In genomic region chr2:190379249-190379964, GRCh38 we compare ENCODE assay signal across 1 cellular context.
TF ChIP-seq lines count a peak whose summit lies in the region.

No MANE protein-coding gene starts in this region.

TF ChIP-seq in GM23338, 12 proteins besides CTCF, POLR2A, EP300 and RAD21 (continued from another document):
- TF ChIP-seq, protein P1, sequence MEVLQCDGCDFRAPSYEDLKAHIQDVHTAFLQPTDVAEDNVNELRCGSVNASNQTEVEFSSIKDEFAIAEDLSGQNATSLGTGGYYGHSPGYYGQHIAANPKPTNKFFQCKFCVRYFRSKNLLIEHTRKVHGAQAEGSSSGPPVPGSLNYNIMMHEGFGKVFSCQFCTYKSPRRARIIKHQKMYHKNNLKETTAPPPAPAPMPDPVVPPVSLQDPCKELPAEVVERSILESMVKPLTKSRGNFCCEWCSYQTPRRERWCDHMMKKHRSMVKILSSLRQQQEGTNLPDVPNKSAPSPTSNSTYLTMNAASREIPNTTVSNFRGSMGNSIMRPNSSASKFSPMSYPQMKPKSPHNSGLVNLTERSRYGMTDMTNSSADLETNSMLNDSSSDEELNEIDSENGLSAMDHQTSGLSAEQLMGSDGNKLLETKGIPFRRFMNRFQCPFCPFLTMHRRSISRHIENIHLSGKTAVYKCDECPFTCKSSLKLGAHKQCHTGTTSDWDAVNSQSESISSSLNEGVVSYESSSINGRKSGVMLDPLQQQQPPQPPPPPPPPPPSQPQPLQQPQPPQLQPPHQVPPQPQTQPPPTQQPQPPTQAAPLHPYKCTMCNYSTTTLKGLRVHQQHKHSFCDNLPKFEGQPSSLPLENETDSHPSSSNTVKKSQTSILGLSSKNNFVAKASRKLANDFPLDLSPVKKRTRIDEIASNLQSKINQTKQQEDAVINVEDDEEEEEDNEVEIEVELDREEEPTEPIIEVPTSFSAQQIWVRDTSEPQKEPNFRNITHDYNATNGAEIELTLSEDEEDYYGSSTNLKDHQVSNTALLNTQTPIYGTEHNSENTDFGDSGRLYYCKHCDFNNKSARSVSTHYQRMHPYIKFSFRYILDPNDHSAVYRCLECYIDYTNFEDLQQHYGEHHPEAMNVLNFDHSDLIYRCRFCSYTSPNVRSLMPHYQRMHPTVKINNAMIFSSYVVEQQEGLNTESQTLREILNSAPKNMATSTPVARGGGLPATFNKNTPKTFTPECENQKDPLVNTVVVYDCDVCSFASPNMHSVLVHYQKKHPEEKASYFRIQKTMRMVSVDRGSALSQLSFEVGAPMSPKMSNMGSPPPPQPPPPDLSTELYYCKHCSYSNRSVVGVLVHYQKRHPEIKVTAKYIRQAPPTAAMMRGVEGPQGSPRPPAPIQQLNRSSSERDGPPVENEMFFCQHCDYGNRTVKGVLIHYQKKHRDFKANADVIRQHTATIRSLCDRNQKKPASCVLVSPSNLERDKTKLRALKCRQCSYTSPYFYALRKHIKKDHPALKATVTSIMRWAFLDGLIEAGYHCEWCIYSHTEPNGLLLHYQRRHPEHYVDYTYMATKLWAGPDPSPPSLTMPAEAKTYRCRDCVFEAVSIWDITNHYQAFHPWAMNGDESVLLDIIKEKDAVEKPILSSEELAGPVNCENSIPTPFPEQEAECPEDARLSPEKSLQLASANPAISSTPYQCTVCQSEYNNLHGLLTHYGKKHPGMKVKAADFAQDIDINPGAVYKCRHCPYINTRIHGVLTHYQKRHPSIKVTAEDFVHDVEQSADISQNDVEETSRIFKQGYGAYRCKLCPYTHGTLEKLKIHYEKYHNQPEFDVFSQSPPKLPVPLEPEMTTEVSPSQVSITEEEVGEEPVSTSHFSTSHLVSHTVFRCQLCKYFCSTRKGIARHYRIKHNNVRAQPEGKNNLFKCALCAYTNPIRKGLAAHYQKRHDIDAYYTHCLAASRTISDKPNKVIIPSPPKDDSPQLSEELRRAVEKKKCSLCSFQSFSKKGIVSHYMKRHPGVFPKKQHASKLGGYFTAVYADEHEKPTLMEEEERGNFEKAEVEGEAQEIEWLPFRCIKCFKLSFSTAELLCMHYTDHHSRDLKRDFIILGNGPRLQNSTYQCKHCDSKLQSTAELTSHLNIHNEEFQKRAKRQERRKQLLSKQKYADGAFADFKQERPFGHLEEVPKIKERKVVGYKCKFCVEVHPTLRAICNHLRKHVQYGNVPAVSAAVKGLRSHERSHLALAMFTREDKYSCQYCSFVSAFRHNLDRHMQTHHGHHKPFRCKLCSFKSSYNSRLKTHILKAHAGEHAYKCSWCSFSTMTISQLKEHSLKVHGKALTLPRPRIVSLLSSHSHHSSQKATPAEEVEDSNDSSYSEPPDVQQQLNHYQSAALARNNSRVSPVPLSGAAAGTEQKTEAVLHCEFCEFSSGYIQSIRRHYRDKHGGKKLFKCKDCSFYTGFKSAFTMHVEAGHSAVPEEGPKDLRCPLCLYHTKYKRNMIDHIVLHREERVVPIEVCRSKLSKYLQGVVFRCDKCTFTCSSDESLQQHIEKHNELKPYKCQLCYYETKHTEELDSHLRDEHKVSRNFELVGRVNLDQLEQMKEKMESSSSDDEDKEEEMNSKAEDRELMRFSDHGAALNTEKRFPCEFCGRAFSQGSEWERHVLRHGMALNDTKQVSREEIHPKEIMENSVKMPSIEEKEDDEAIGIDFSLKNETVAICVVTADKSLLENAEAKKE (CRISPR knock-in tag; IDR thresholded peaks at IDR 0.05), result no peak
- TF ChIP-seq CREB1 (CRISPR knock-in tag; IDR thresholded peaks at IDR 0.05; ENCODE audit: low read depth), result no peak
- no peak for TF ChIP-seq NANOG (IDR thresholded peaks at IDR 0.05; ENCODE audit: borderline replicate concordance)
- no peak for TF ChIP-seq STAT1 (IDR thresholded peaks at IDR 0.05; ENCODE audit: unreplicated experiment)
- no peak for TF ChIP-seq ZNF331 (CRISPR knock-in tag; IDR thresholded peaks at IDR 0.05; ENCODE audit: low read depth)
- TF ChIP-seq POLR2AphosphoS5 (IDR thresholded peaks at IDR 0.05; ENCODE audit: low read depth), result no peak
- no peak for TF ChIP-seq EZH2 (IDR thresholded peaks at IDR 0.05; ENCODE audit: low read depth, unreplicated experiment)
